In genomic region chr22:48245119-48245485, GRCh38 we compare ENCODE assay signal across 1 cellular context.
TF ChIP-seq lines count a peak whose summit lies in the region.

No MANE protein-coding gene starts in this region.

TF ChIP-seq in H1, 55 proteins besides CTCF, POLR2A, EP300 and RAD21:
- no peak for TF ChIP-seq POLR2AphosphoS5 (IDR thresholded peaks at IDR 0.05; ENCODE audit: low read depth, low read length)
- no peak for TF ChIP-seq BCL11A (IDR thresholded peaks at IDR 0.05; ENCODE audit: low read depth in 2 of 2, low read length in 2 of 2)
- no peak for TF ChIP-seq MAFK (IDR thresholded peaks at IDR 0.05; ENCODE audit: low read depth, low read length)
- TF ChIP-seq GTF2F1 (IDR thresholded peaks at IDR 0.05; ENCODE audit: borderline replicate concordance, low read depth, low read length) = no peak
- TF ChIP-seq NANOG (IDR thresholded peaks at IDR 0.05; ENCODE audit: insufficient read depth, low read depth, low read length, poor library complexity, severe bottlenecking) = no peak
- TF ChIP-seq SAP30 (IDR thresholded peaks at IDR 0.05; ENCODE audit: insufficient read depth, insufficient replicate concordance, low read length) = no peak
- no peak for TF ChIP-seq BACH1 (IDR thresholded peaks at IDR 0.05; ENCODE audit: low read length)
- TF ChIP-seq TCF12 (IDR thresholded peaks at IDR 0.05; ENCODE audit: low read depth, low read length) = no peak
- no peak for TF ChIP-seq CHD7 (IDR thresholded peaks at IDR 0.05; ENCODE audit: insufficient replicate concordance, low read length)
- TF ChIP-seq SIN3A (conservative IDR thresholded peaks at IDR 0.05 in 1 of 2, IDR thresholded peaks at IDR 0.05 in 1 of 2; ENCODE audit: low read depth in 1 of 2, low read length in 2 of 2) = no peak
